In genomic region chr4:61298178-61298740, GRCh38 we compare ENCODE assay signal across 30 cellular contexts.
"Had no signal": no experiment of that assay in that cellular context is flagged by ENCODE, and none has a peak within 500 bp of the region (broad histone marks: within the 10 kb centered on the region; RNA-seq: fewer than 3 reads in every experiment).

No MANE protein-coding gene starts in this region.

- ATAC-seq: left cardiac atrium; left ventricle myocardium superior; stimulated activated effector memory CD8-positive, alpha-beta T cell treated with anti-CD3 and anti-CD28 coated beads, Interleukin-12 subunit alpha, Interleukin-12 subunit beta, amount 100 ng/mL, for 72 hours; stimulated activated naive CD8-positive, alpha-beta T cell treated with anti-CD3 and anti-CD28 coated beads, Interleukin-15, amount 100 ng/mL, for 72 hours had no signal

- H3K4me1 ChIP-seq: esophagus muscularis mucosa, prostate gland, sigmoid colon, uterus had no signal

- FAIRE-seq: astrocyte, small intestine had no signal

- DNase-seq: activated CD4-positive, alpha-beta memory T cell treated with anti-CD3 and anti-CD28 coated beads, Interleukin-2, amount 10 ng/mL, durations not matched to agents 7 days and 5 days; activated CD4-positive, alpha-beta T cell treated with anti-CD3 and anti-CD28 coated beads for 1 hour; activated CD4-positive, alpha-beta T cell treated with anti-CD3 and anti-CD28 coated beads, Interleukin-2, amount 10 ng/mL, durations not matched to agents 7 days and 5 days; activated CD8-positive, alpha-beta memory T cell treated with anti-CD3 and anti-CD28 coated beads, Interleukin-2, amount 50 U/mL, for 48 hours; activated gamma-delta T cell; activated naive CD4-positive, alpha-beta T cell treated with anti-CD3 and anti-CD28 coated beads, Interleukin-2, amount 10 ng/mL, durations not matched to agents 7 days and 5 days; activated naive CD8-positive, alpha-beta T cell treated with anti-CD3 and anti-CD28 coated beads, Interleukin-2, amount 10 ng/mL, durations not matched to agents 7 days and 5 days; activated T-cell treated with anti-CD3 and anti-CD28 coated beads, Interleukin-2, amount 50 U/mL, for 24 hours; amniotic stem cell; brain microvascular endothelial cell; foreskin melanocyte; islet precursor cell; left cardiac atrium; left ventricle myocardium superior; ovary; sigmoid colon; small intestine; stimulated activated CD4-positive, alpha-beta T cell treated with anti-CD3 and anti-CD28 coated beads, Interleukin-4, amount 100 ng/mL, for 24 hours; stimulated activated naive CD8-positive, alpha-beta T cell treated with anti-CD3 and anti-CD28 coated beads, Interleukin-15, amount 100 ng/mL, for 72 hours; substantia nigra; T1000; uterus had no signal

- H3K36me3 Mint-ChIP-seq: activated naive CD4-positive, alpha-beta T cell treated with anti-CD3 and anti-CD28 coated beads, Interleukin-2, amount 10 ng/mL, durations not matched to agents 7 days and 5 days; activated naive CD8-positive, alpha-beta T cell treated with anti-CD3 and anti-CD28 coated beads, Interleukin-2, amount 10 ng/mL, durations not matched to agents 7 days and 5 days; stimulated activated effector memory CD8-positive, alpha-beta T cell treated with anti-CD3 and anti-CD28 coated beads, Interleukin-12 subunit alpha, Interleukin-12 subunit beta, amount 100 ng/mL, for 72 hours; type B pancreatic cell had no signal

- H3K27ac ChIP-seq: brain microvascular endothelial cell, esophagus muscularis mucosa, ovary, prostate gland, sigmoid colon, uterus had no signal

- H3K9me3 ChIP-seq: esophagus muscularis mucosa, ovary, prostate gland, sigmoid colon, uterus had no signal

- H3K4me3 Mint-ChIP-seq: activated CD4-positive, alpha-beta memory T cell treated with anti-CD3 and anti-CD28 coated beads, Interleukin-2, amount 10 ng/mL, durations not matched to agents 7 days and 5 days; activated CD4-positive, alpha-beta T cell treated with anti-CD3 and anti-CD28 coated beads, Interleukin-2, amount 10 ng/mL, durations not matched to agents 7 days and 5 days; activated naive CD4-positive, alpha-beta T cell treated with anti-CD3 and anti-CD28 coated beads, Interleukin-2, amount 10 ng/mL, durations not matched to agents 7 days and 5 days; activated naive CD8-positive, alpha-beta T cell treated with anti-CD3 and anti-CD28 coated beads, Interleukin-2, amount 10 ng/mL, durations not matched to agents 7 days and 5 days; activated T-cell treated with anti-CD3 and anti-CD28 coated beads, Interleukin-2, amount 50 U/mL, for 24 hours; central memory CD8-positive, alpha-beta T cell; dendritic cell treated with granulocyte-macrophage colony-stimulating factor and Interleukin-4, amounts not matched to agents 40 ng/mL and 50 ng/mL, for 4 days; nephron; stimulated activated effector memory CD8-positive, alpha-beta T cell treated with anti-CD3 and anti-CD28 coated beads, Interleukin-12 subunit alpha, Interleukin-12 subunit beta, amount 100 ng/mL, for 72 hours; stimulated activated naive CD8-positive, alpha-beta T cell treated with anti-CD3 and anti-CD28 coated beads, Interleukin-15, amount 100 ng/mL, for 72 hours; type B pancreatic cell had no signal

- H3K36me3 ChIP-seq: brain microvascular endothelial cell, esophagus muscularis mucosa, ovary, prostate gland, sigmoid colon, uterus had no signal

- H3K4me3 ChIP-seq: esophagus muscularis mucosa, ovary, prostate gland, sigmoid colon, uterus had no signal

- H3K27ac Mint-ChIP-seq: activated CD4-positive, alpha-beta memory T cell treated with anti-CD3 and anti-CD28 coated beads, Interleukin-2, amount 10 ng/mL, durations not matched to agents 7 days and 5 days; activated CD4-positive, alpha-beta T cell treated with anti-CD3 and anti-CD28 coated beads, Interleukin-2, amount 10 ng/mL, durations not matched to agents 7 days and 5 days; activated naive CD4-positive, alpha-beta T cell treated with anti-CD3 and anti-CD28 coated beads, Interleukin-2, amount 10 ng/mL, durations not matched to agents 7 days and 5 days; activated naive CD8-positive, alpha-beta T cell treated with anti-CD3 and anti-CD28 coated beads, Interleukin-2, amount 10 ng/mL, durations not matched to agents 7 days and 5 days; activated T-cell treated with anti-CD3 and anti-CD28 coated beads, Interleukin-2, amount 50 U/mL, for 24 hours; dendritic cell treated with granulocyte-macrophage colony-stimulating factor and Interleukin-4, amounts not matched to agents 40 ng/mL and 50 ng/mL, for 4 days; nephron; stimulated activated effector memory CD8-positive, alpha-beta T cell treated with anti-CD3 and anti-CD28 coated beads, Interleukin-12 subunit alpha, Interleukin-12 subunit beta, amount 100 ng/mL, for 72 hours; stimulated activated naive CD8-positive, alpha-beta T cell treated with anti-CD3 and anti-CD28 coated beads, Interleukin-15, amount 100 ng/mL, for 72 hours; type B pancreatic cell had no signal

- H3K4me1 Mint-ChIP-seq: activated CD4-positive, alpha-beta memory T cell treated with anti-CD3 and anti-CD28 coated beads, Interleukin-2, amount 10 ng/mL, durations not matched to agents 7 days and 5 days; activated CD4-positive, alpha-beta T cell treated with anti-CD3 and anti-CD28 coated beads, Interleukin-2, amount 10 ng/mL, durations not matched to agents 7 days and 5 days; activated naive CD4-positive, alpha-beta T cell treated with anti-CD3 and anti-CD28 coated beads, Interleukin-2, amount 10 ng/mL, durations not matched to agents 7 days and 5 days; activated naive CD8-positive, alpha-beta T cell treated with anti-CD3 and anti-CD28 coated beads, Interleukin-2, amount 10 ng/mL, durations not matched to agents 7 days and 5 days; central memory CD8-positive, alpha-beta T cell; stimulated activated effector memory CD8-positive, alpha-beta T cell treated with anti-CD3 and anti-CD28 coated beads, Interleukin-12 subunit alpha, Interleukin-12 subunit beta, amount 100 ng/mL, for 72 hours; stimulated activated naive CD8-positive, alpha-beta T cell treated with anti-CD3 and anti-CD28 coated beads, Interleukin-15, amount 100 ng/mL, for 72 hours had no signal

- H3K27me3 Mint-ChIP-seq: activated CD4-positive, alpha-beta memory T cell treated with anti-CD3 and anti-CD28 coated beads, Interleukin-2, amount 10 ng/mL, durations not matched to agents 7 days and 5 days; activated CD4-positive, alpha-beta T cell treated with anti-CD3 and anti-CD28 coated beads, Interleukin-2, amount 10 ng/mL, durations not matched to agents 7 days and 5 days; activated naive CD4-positive, alpha-beta T cell treated with anti-CD3 and anti-CD28 coated beads, Interleukin-2, amount 10 ng/mL, durations not matched to agents 7 days and 5 days; activated naive CD8-positive, alpha-beta T cell treated with anti-CD3 and anti-CD28 coated beads, Interleukin-2, amount 10 ng/mL, durations not matched to agents 7 days and 5 days; activated T-cell treated with anti-CD3 and anti-CD28 coated beads, Interleukin-2, amount 50 U/mL, for 24 hours; central memory CD8-positive, alpha-beta T cell; dendritic cell treated with granulocyte-macrophage colony-stimulating factor and Interleukin-4, amounts not matched to agents 40 ng/mL and 50 ng/mL, for 4 days; stimulated activated naive CD8-positive, alpha-beta T cell treated with anti-CD3 and anti-CD28 coated beads, Interleukin-15, amount 100 ng/mL, for 72 hours; type B pancreatic cell had no signal

- H3K27me3 ChIP-seq: brain microvascular endothelial cell, esophagus muscularis mucosa, ovary, sigmoid colon, uterus had no signal

- H3K9me3 Mint-ChIP-seq: activated CD4-positive, alpha-beta T cell treated with anti-CD3 and anti-CD28 coated beads, Interleukin-2, amount 10 ng/mL, durations not matched to agents 7 days and 5 days; activated naive CD4-positive, alpha-beta T cell treated with anti-CD3 and anti-CD28 coated beads, Interleukin-2, amount 10 ng/mL, durations not matched to agents 7 days and 5 days; activated naive CD8-positive, alpha-beta T cell treated with anti-CD3 and anti-CD28 coated beads, Interleukin-2, amount 10 ng/mL, durations not matched to agents 7 days and 5 days; dendritic cell treated with granulocyte-macrophage colony-stimulating factor and Interleukin-4, amounts not matched to agents 40 ng/mL and 50 ng/mL, for 4 days; nephron; stimulated activated naive CD8-positive, alpha-beta T cell treated with anti-CD3 and anti-CD28 coated beads, Interleukin-15, amount 100 ng/mL, for 72 hours; type B pancreatic cell had no signal
